In genomic region chr17:896439-896838, GRCh38 we compare ENCODE assay signal across 24 cellular contexts.
A peak's percentile ranks its signal among the peaks of the same experiment; 100 is the strongest.
DNase-seq lines count a peak whose midpoint lies in the region; ATAC-seq and TF ChIP-seq lines count a peak whose summit lies in the region.
"Had no signal": no experiment of that assay in that cellular context is flagged by ENCODE, and none has a peak within 500 bp of the region (broad histone marks: within the 10 kb centered on the region; RNA-seq: fewer than 3 reads in every experiment).

No MANE protein-coding gene starts in this region.

- in situ Hi-C loops in transverse colon (cut with MboI; ENCODE audit: low pct_ligation_motif_present in 1 of 4, low pct_unique_long_range_greater_than_20kb in 1 of 4, low sequenced_read_pairs in 3 of 4), result no loop called here

- DNase-seq in NOMO-1 treated with DMSO at 0.1 percent for 48 hours (lab: John Stamatoyannopoulos, UW; ENCODE audit: unreplicated experiment), result peak; percentile 23
- DNase-seq in NOMO-1 treated with dmso at 0.1 percent for 144 hours (lab: John Stamatoyannopoulos, UW; ENCODE audit: unreplicated experiment), result no peak
- no peak for DNase-seq in esophagus muscularis mucosa (ENCODE audit: extremely low spot score)
- no peak for DNase-seq in neural crest cell (ENCODE audit: low read depth, low spot score)
- DNase-seq in transverse colon, result no peak
- no peak for DNase-seq in HT-29 (ENCODE audit: low spot score)
- DNase-seq: activated CD4-positive, alpha-beta memory T cell treated with anti-CD3 and anti-CD28 coated beads for 36 hours; activated naive CD4-positive, alpha-beta T cell treated with anti-CD3 and anti-CD28 coated beads for 36 hours; activated T-cell treated with anti-CD3 and anti-CD28 coated beads, Interleukin-2, amount 50 U/mL, for 1 hour; BE2C; colonic mucosa; NCI-H2029 treated with DMSO at 0.1 percent for 48 hours; NCI-H526; SJCRH30; stimulated activated CD4-positive, alpha-beta T cell treated with anti-CD3 and anti-CD28 coated beads, Interleukin-1b, Interleukin-23, amount 100 ng/mL, for 48 hours; WERI-Rb-1 had no signal

- H3K27me3 ChIP-seq in esophagus muscularis mucosa, result no peaks in the 10 kb centered on the region
- H3K27me3 ChIP-seq in transverse colon, result no peaks in the 10 kb centered on the region
- H3K27me3 ChIP-seq: colonic mucosa, SJCRH30 had no signal

- H3K4me1 ChIP-seq in esophagus muscularis mucosa, result peaks cover 14 to 57% (median 48%) of the 10 kb centered on the region in 4 donors
- H3K4me1 ChIP-seq in transverse colon, result peaks cover 10 to 23% (median 11%) of the 10 kb centered on the region in 4 donors
- H3K4me1 ChIP-seq: BE2C, colonic mucosa, HAP-1, SJCRH30 had no signal

- no peak for TF ChIP-seq CTCF in esophagus muscularis mucosa (IDR thresholded peaks at IDR 0.05)
- TF ChIP-seq CTCF in neural crest cell (conservative IDR thresholded peaks at IDR 0.05), result no peak
- TF ChIP-seq CTCF in transverse colon (IDR thresholded peaks at IDR 0.05), result no peak

- intact Hi-C loops in esophagus muscularis mucosa (cut with DNase I), result no loop called here
- intact Hi-C loops in transverse colon (cut with DNase I; ENCODE audit: low total_unique reads), result no loop called here

- 32% methylated on average over 12 of the region's 12 CpGs for WGBS in esophagus muscularis mucosa
- 52 to 58% methylated on average over 11 to 12 of the region's 12 CpGs for WGBS in transverse colon (ENCODE audit: low coverage in 1 of 2), 2 donors

- peaks cover 36% of the 10 kb centered on the region for H3K4me1 Mint-ChIP-seq in neural crest cell

- no peaks in the 10 kb centered on the region for H3K27me3 Mint-ChIP-seq in neural crest cell (ENCODE audit: low read depth)

- H3K27ac ChIP-seq in esophagus muscularis mucosa (replicated peaks in 1 of 4) (peak overlapping the region; percentile 46 to 69 (median 55)), transverse colon (peak overlapping the region; percentile 55 to 70 (median 66))
- H3K27ac ChIP-seq: 22Rv1, colonic mucosa, SJCRH30, WERI-Rb-1 had no signal

- no peaks in the 10 kb centered on the region for H3K36me3 ChIP-seq in esophagus muscularis mucosa
- H3K36me3 ChIP-seq in transverse colon, result no peaks in the 10 kb centered on the region
- H3K36me3 ChIP-seq: BE2C, colonic mucosa, HAP-1, SJCRH30, WERI-Rb-1 had no signal

- peak overlapping the region; percentile 5 for H3K4me3 Mint-ChIP-seq in neural crest cell
- H3K4me3 Mint-ChIP-seq: activated CD4-positive, alpha-beta memory T cell treated with anti-CD3 and anti-CD28 coated beads for 36 hours; activated naive CD4-positive, alpha-beta T cell treated with anti-CD3 and anti-CD28 coated beads for 36 hours; natural killer cell treated with Interleukin-12 subunit alpha and Interleukin-12 subunit beta and Interleukin-15 and Interleukin-18, amount 100 ng/mL, for 72 hours; T-helper 1 cell treated with Interleukin-12 subunit alpha and Interleukin-12 subunit beta and Interleukin-4 antibody, amounts not matched to agents 30 μg/mL and 1 μg/mL, for 36 hours had no signal

- H3K9me3 Mint-ChIP-seq in neural crest cell, result no peaks in the 10 kb centered on the region
- H3K9me3 Mint-ChIP-seq: activated CD4-positive, alpha-beta memory T cell treated with anti-CD3 and anti-CD28 coated beads for 36 hours; activated naive CD4-positive, alpha-beta T cell treated with anti-CD3 and anti-CD28 coated beads for 36 hours; natural killer cell treated with Interleukin-12 subunit alpha and Interleukin-12 subunit beta and Interleukin-15 and Interleukin-18, amount 100 ng/mL, for 72 hours; T-helper 1 cell treated with Interleukin-12 subunit alpha and Interleukin-12 subunit beta and Interleukin-4 antibody, amounts not matched to agents 30 μg/mL and 1 μg/mL, for 36 hours had no signal

- ATAC-seq in HG03520 (IDR thresholded peaks at IDR 0.05; ENCODE audit: unreplicated experiment) (no peak), HG02973 (IDR thresholded peaks at IDR 0.05; ENCODE audit: unreplicated experiment) (no peak)
- ATAC-seq: natural killer cell treated with Interleukin-12 subunit alpha and Interleukin-12 subunit beta and Interleukin-15 and Interleukin-18, amount 100 ng/mL, for 72 hours; sciatic nerve had no signal

- no peak for TF ChIP-seq EP300 in esophagus muscularis mucosa (IDR thresholded peaks at IDR 0.05)
- no peak for TF ChIP-seq EP300 in transverse colon (IDR thresholded peaks at IDR 0.05; ENCODE audit: low read depth)

- no peak for TF ChIP-seq POLR2A in esophagus muscularis mucosa (IDR thresholded peaks at IDR 0.05; ENCODE audit: low read depth)
- TF ChIP-seq POLR2A in transverse colon (IDR thresholded peaks at IDR 0.05), result no peak

- no peaks in the 10 kb centered on the region for H3K36me3 Mint-ChIP-seq in neural crest cell (ENCODE audit: low read depth)
- H3K36me3 Mint-ChIP-seq: activated CD4-positive, alpha-beta memory T cell treated with anti-CD3 and anti-CD28 coated beads for 36 hours; natural killer cell treated with Interleukin-12 subunit alpha and Interleukin-12 subunit beta and Interleukin-15 and Interleukin-18, amount 100 ng/mL, for 72 hours had no signal

- H3K9me3 ChIP-seq in esophagus muscularis mucosa (no peaks in the 10 kb centered on the region), transverse colon (no peaks in the 10 kb centered on the region)
- H3K9me3 ChIP-seq: BE2C, colonic mucosa, HAP-1, SJCRH30 had no signal

- no peak overlapping the region for H3K27ac Mint-ChIP-seq in neural crest cell (ENCODE audit: unreplicated experiment)
- H3K27ac Mint-ChIP-seq: activated CD4-positive, alpha-beta memory T cell treated with anti-CD3 and anti-CD28 coated beads for 36 hours; activated naive CD4-positive, alpha-beta T cell treated with anti-CD3 and anti-CD28 coated beads for 36 hours; natural killer cell treated with Interleukin-12 subunit alpha and Interleukin-12 subunit beta and Interleukin-15 and Interleukin-18, amount 100 ng/mL, for 72 hours; T-helper 1 cell treated with Interleukin-12 subunit alpha and Interleukin-12 subunit beta and Interleukin-4 antibody, amounts not matched to agents 30 μg/mL and 1 μg/mL, for 36 hours had no signal

- H3K4me3 ChIP-seq in esophagus muscularis mucosa, result peak overlapping the region; percentile 26 to 37 (median 30)
- H3K4me3 ChIP-seq in transverse colon, result no peak overlapping the region
- H3K4me3 ChIP-seq: colonic mucosa, HAP-1, lung, SJCRH30 had no signal

Comparison
In these comparisons a context has a peak if more than half of its experiments do, and no peak if none do; other contexts are left out.
1. H3K4me3 ChIP-seq: peak in esophagus muscularis mucosa (4 of 4); none in transverse colon (0 of 4).